ENCODE assay signal across 12 cellular contexts in genomic region chrX:39729834-39730670, GRCh38.
A peak's percentile ranks its signal among the peaks of the same experiment; 100 is the strongest.
DNase-seq lines count a peak whose midpoint lies in the region; ATAC-seq and TF ChIP-seq lines count a peak whose summit lies in the region.
"Had no signal": no experiment of that assay in that cellular context is flagged by ENCODE, and none has a peak within 500 bp of the region (broad histone marks: within the 10 kb centered on the region; RNA-seq: fewer than 3 reads in every experiment).

No MANE protein-coding gene starts in this region.

- peak overlapping the region; percentile 76 for H3K56ac ChIP-seq in mesendoderm (ENCODE audit: low read length)

- H3K36me3 Mint-ChIP-seq in activated CD8-positive, alpha-beta memory T cell treated with anti-CD3 and anti-CD28 coated beads, Interleukin-2, amount 10 ng/mL, durations not matched to agents 7 days and 5 days, result no peaks in the 10 kb centered on the region
- H3K36me3 Mint-ChIP-seq in activated CD4-positive, alpha-beta T cell treated with anti-CD3 and anti-CD28 coated beads, Interleukin-2, amount 10 ng/mL, durations not matched to agents 7 days and 5 days (ENCODE audit: low read depth), result no peaks in the 10 kb centered on the region
- H3K36me3 Mint-ChIP-seq: CD4-positive, alpha-beta memory T cell had no signal

- no peak overlapping the region for H4K8ac ChIP-seq in mesendoderm (ENCODE audit: low read depth, low read length)

- H3K4ac ChIP-seq in mesendoderm (ENCODE audit: low read depth, low read length), result peak overlapping the region; percentile 84

- DNase-seq in MV-4-11 (lab: John Stamatoyannopoulos, UW) (peak; percentile 52), astrocyte of the cerebellum (ENCODE audit: low read depth) (peak; percentile 23), mesendoderm (no peak), GM03348 (ENCODE audit: low spot score) (no peak)
- no peak for DNase-seq in activated CD8-positive, alpha-beta memory T cell treated with anti-CD3 and anti-CD28 coated beads, Interleukin-2, amount 10 ng/mL, durations not matched to agents 7 days and 5 days
- no peak for DNase-seq in activated CD4-positive, alpha-beta T cell treated with anti-CD3 and anti-CD28 coated beads, Interleukin-2, amount 10 ng/mL, durations not matched to agents 7 days and 5 days
- DNase-seq: NCI-H1436 treated with DMSO at 0.1 percent for 48 hours had no signal

- H3K4me3 ChIP-seq in BLaER1 (no peak overlapping the region), astrocyte of the cerebellum (ENCODE audit: low read depth, low read length) (no peak overlapping the region), mesendoderm (ENCODE audit: low read length) (no peak overlapping the region)
- H3K4me3 ChIP-seq: gastroesophageal sphincter, SK-N-MC had no signal

- no peaks in the 10 kb centered on the region for H3K9me3 Mint-ChIP-seq in activated CD8-positive, alpha-beta memory T cell treated with anti-CD3 and anti-CD28 coated beads, Interleukin-2, amount 10 ng/mL, durations not matched to agents 7 days and 5 days (ENCODE audit: low read depth)
- H3K9me3 Mint-ChIP-seq in activated CD4-positive, alpha-beta T cell treated with anti-CD3 and anti-CD28 coated beads, Interleukin-2, amount 10 ng/mL, durations not matched to agents 7 days and 5 days, result no peaks in the 10 kb centered on the region

- H3K4me1 ChIP-seq in BLaER1 (peaks cover 24% of the 10 kb centered on the region), mesendoderm (ENCODE audit: control insufficient read depth, low read depth, low read length) (no peaks in the 10 kb centered on the region)

- H4K5ac ChIP-seq in mesendoderm (ENCODE audit: low read length), result no peak overlapping the region

- TF ChIP-seq CTCF in astrocyte of the cerebellum (IDR thresholded peaks at IDR 0.05; ENCODE audit: low read depth, low read length, missing control alignments), result no peak

- peak overlapping the region; percentile 70 for H2BK5ac ChIP-seq in mesendoderm (ENCODE audit: low read length)

- no peaks in the 10 kb centered on the region for H4K20me1 ChIP-seq in BLaER1

- no peaks in the 10 kb centered on the region for H3K79me1 ChIP-seq in mesendoderm (ENCODE audit: low read length)

- no peak overlapping the region for H3K4me3 Mint-ChIP-seq in activated CD8-positive, alpha-beta memory T cell treated with anti-CD3 and anti-CD28 coated beads, Interleukin-2, amount 10 ng/mL, durations not matched to agents 7 days and 5 days
- H3K4me3 Mint-ChIP-seq in activated CD4-positive, alpha-beta T cell treated with anti-CD3 and anti-CD28 coated beads, Interleukin-2, amount 10 ng/mL, durations not matched to agents 7 days and 5 days, result no peak overlapping the region

- no peaks in the 10 kb centered on the region for H3K9me3 ChIP-seq in BLaER1
- H3K9me3 ChIP-seq: gastroesophageal sphincter had no signal

- H3K79me2 ChIP-seq in mesendoderm (ENCODE audit: control insufficient read depth, insufficient read depth, low read length), result no peaks in the 10 kb centered on the region

- no peaks in the 10 kb centered on the region for H3K27me3 ChIP-seq in BLaER1
- no peaks in the 10 kb centered on the region for H3K27me3 ChIP-seq in mesendoderm (ENCODE audit: insufficient read depth, low read length, poor library complexity)
- H3K27me3 ChIP-seq: gastroesophageal sphincter had no signal

- H3K18ac ChIP-seq in mesendoderm (ENCODE audit: low read length), result peak overlapping the region; percentile 72

- H3K27ac ChIP-seq in BLaER1 (no peak overlapping the region), mesendoderm (ENCODE audit: low read depth, low read length) (peak overlapping the region; percentile 70)
- H3K27ac ChIP-seq: SK-N-MC had no signal

- CTCF ChIA-PET in activated CD8-positive, alpha-beta memory T cell treated with anti-CD3 and anti-CD28 coated beads, Interleukin-2, amount 10 ng/mL, durations not matched to agents 7 days and 5 days (lab: Charles Lee), result interaction anchor here (0.9 to 2.0 kb wide), 4 partner anchors 10 to 83 kb away, joined by 3 to 7 read pairs (median 3); no protein-coding TSS in a partner anchor
- CTCF ChIA-PET in activated CD4-positive, alpha-beta T cell treated with anti-CD3 and anti-CD28 coated beads, Interleukin-2, amount 10 ng/mL, durations not matched to agents 7 days and 5 days (lab: Charles Lee), result interaction anchor here (0.9 to 2.1 kb wide), 8 partner anchors 11 to 482 kb away, joined by 3 to 7 read pairs (median 5); no protein-coding TSS in a partner anchor

- peaks cover 8% of the 10 kb centered on the region for H3K4me1 Mint-ChIP-seq in activated CD8-positive, alpha-beta memory T cell treated with anti-CD3 and anti-CD28 coated beads, Interleukin-2, amount 10 ng/mL, durations not matched to agents 7 days and 5 days
- peaks cover 16% of the 10 kb centered on the region for H3K4me1 Mint-ChIP-seq in activated CD4-positive, alpha-beta T cell treated with anti-CD3 and anti-CD28 coated beads, Interleukin-2, amount 10 ng/mL, durations not matched to agents 7 days and 5 days

- no peak overlapping the region for H3K23ac ChIP-seq in mesendoderm (ENCODE audit: low read length)

- no peak overlapping the region for H2BK15ac ChIP-seq in mesendoderm (replicated peaks; ENCODE audit: low read depth)

- in situ Hi-C loops in astrocyte of the cerebellum (cut with HindIII; ENCODE audit: low sequenced_read_pairs), result no loop called here

- H3K36me3 ChIP-seq in BLaER1 (no peaks in the 10 kb centered on the region), mesendoderm (ENCODE audit: control insufficient read depth, insufficient read depth, low read length) (no peaks in the 10 kb centered on the region)
- H3K36me3 ChIP-seq: gastroesophageal sphincter had no signal

- peak overlapping the region; percentile 62 for H3K4me2 ChIP-seq in BLaER1
- no peak overlapping the region for H3K4me2 ChIP-seq in mesendoderm (ENCODE audit: low read length)

- WGBS in mesendoderm (ENCODE audit: extremely low coverage, insufficient coverage, low lambda C conversion rate), result no CpG with 5 or more reads among the region's 22 CpGs

- no peaks in the 10 kb centered on the region for H3K27me3 Mint-ChIP-seq in activated CD8-positive, alpha-beta memory T cell treated with anti-CD3 and anti-CD28 coated beads, Interleukin-2, amount 10 ng/mL, durations not matched to agents 7 days and 5 days
- peaks cover 1% of the 10 kb centered on the region for H3K27me3 Mint-ChIP-seq in activated CD4-positive, alpha-beta T cell treated with anti-CD3 and anti-CD28 coated beads, Interleukin-2, amount 10 ng/mL, durations not matched to agents 7 days and 5 days
- H3K27me3 Mint-ChIP-seq: CD4-positive, alpha-beta memory T cell had no signal

- H3K27ac Mint-ChIP-seq in activated CD8-positive, alpha-beta memory T cell treated with anti-CD3 and anti-CD28 coated beads, Interleukin-2, amount 10 ng/mL, durations not matched to agents 7 days and 5 days, result no peak overlapping the region
- H3K27ac Mint-ChIP-seq in activated CD4-positive, alpha-beta T cell treated with anti-CD3 and anti-CD28 coated beads, Interleukin-2, amount 10 ng/mL, durations not matched to agents 7 days and 5 days, result no peak overlapping the region

- no peak for ATAC-seq in GM21526 (IDR thresholded peaks at IDR 0.05; ENCODE audit: low FRiP score, unreplicated experiment)
- no peak for ATAC-seq in activated CD8-positive, alpha-beta memory T cell treated with anti-CD3 and anti-CD28 coated beads, Interleukin-2, amount 10 ng/mL, durations not matched to agents 7 days and 5 days

- peak overlapping the region; percentile 13 for H2BK120ac ChIP-seq in mesendoderm (ENCODE audit: low read depth, low read length)

- H2AK5ac ChIP-seq in mesendoderm (ENCODE audit: low read length), result no peak overlapping the region

- H3K9ac ChIP-seq in BLaER1, result no peak overlapping the region
- H3K9ac ChIP-seq in mesendoderm (ENCODE audit: low read length), result peak overlapping the region; percentile 29

- POLR2A ChIA-PET in activated CD4-positive, alpha-beta T cell treated with anti-CD3 and anti-CD28 coated beads, Interleukin-2, amount 10 ng/mL, durations not matched to agents 7 days and 5 days (lab: Charles Lee), result no interaction called here

Comparison
In these comparisons a context has a peak if more than half of its experiments do, and no peak if none do; other contexts are left out.
1. DNase-seq: peak in MV-4-11 (single experiment) and astrocyte of the cerebellum (single experiment); none in mesendoderm (single experiment), activated CD8-positive, alpha-beta memory T cell treated with anti-CD3 and anti-CD28 coated beads, Interleukin-2, amount 10 ng/mL, durations not matched to agents 7 days and 5 days (single experiment), activated CD4-positive, alpha-beta T cell treated with anti-CD3 and anti-CD28 coated beads, Interleukin-2, amount 10 ng/mL, durations not matched to agents 7 days and 5 days (single experiment) and GM03348 (single experiment).